29 cellular contexts compared by ENCODE assay signal in the genomic region with DNA sequence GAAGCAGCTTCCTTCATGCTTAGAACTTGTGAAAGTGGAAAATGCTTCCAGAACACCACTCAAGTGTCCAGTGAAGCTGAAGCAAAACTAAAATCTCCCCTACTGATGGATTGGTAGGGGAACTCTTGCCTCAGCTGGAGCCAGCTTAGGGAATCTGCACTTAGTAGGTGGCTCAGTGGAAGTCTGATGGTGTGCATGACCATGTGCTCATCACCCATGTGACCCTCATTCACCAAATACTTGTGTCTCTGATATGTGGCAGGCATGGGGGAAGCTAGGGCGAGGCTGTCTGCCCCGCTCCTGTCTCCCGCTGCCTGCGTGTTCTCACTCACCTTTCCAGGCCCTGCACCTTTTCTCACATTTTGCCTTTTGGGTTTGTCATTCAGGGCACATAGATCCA. TPM values are rescaled to one million over a fixed set of nuclear protein-coding genes. Genes with fewer than 3 reads are reported as not detected.
DNase-seq lines count a peak whose midpoint lies in the region; ATAC-seq, FAIRE-seq and TF ChIP-seq lines count a peak whose summit lies in the region.
"Had no signal": no experiment of that assay in that cellular context is flagged by ENCODE, and none has a peak within 500 bp of the region (broad histone marks: within the 10 kb centered on the region; RNA-seq: fewer than 3 reads in every experiment).

No MANE protein-coding gene starts in this region.

- H3K27ac Mint-ChIP-seq in H9, result peak overlapping the region in 1 of 3 experiments; percentile 98; a peak in 3 of 7 replicates
- H3K27ac Mint-ChIP-seq: activated naive CD8-positive, alpha-beta T cell; activated T-helper 2 cell treated with anti-CD3 and anti-CD28 coated beads, Interferon-gamma antibody, Interleukin-2, Interleukin-4, amounts not matched to agents 10 μg/mL and 5 μg/mL and 100 μg/mL, durations not matched to agents 14 hours and 24 hours and 36 hours; naive B cell; stimulated activated effector memory CD8-positive, alpha-beta T cell treated with anti-CD3 and anti-CD28 coated beads, Interleukin-12 subunit alpha, Interleukin-12 subunit beta, amount 100 ng/mL, for 72 hours had no signal

- H2AFZ ChIP-seq in H9 (ENCODE audit: low read length), result no peak overlapping the region

- peaks cover 4% of the 10 kb centered on the region; the same call in 1 of the 2 replicates for H3K27me3 ChIP-seq in H9 (ENCODE audit: insufficient read depth, low read length)
- H3K27me3 ChIP-seq in WERI-Rb-1 (ENCODE audit: insufficient read depth, low read depth, severe bottlenecking), result no peaks in the 10 kb centered on the region
- peaks cover 22% of the 10 kb centered on the region for H3K27me3 ChIP-seq in iPS-20b (ENCODE audit: insufficient read depth, low read length)
- H3K27me3 ChIP-seq in psoas muscle (ENCODE audit: insufficient read depth in 3 of 3, low read length in 2 of 3), result no peaks in the 10 kb centered on the region
- H3K27me3 ChIP-seq: ascending aorta, gastrocnemius medialis, Peyer's patch had no signal

- H3K79me1 ChIP-seq in H9 (ENCODE audit: insufficient read depth, low read depth, low read length, poor library complexity, severe bottlenecking), result peaks cover 4% of the 10 kb centered on the region

- no peak overlapping the region for H2BK20ac ChIP-seq in H9 (ENCODE audit: low read depth, low read length, poor library complexity, severe bottlenecking)

- H2BK12ac ChIP-seq in H9 (ENCODE audit: insufficient read length, low read depth, low read length), result peak overlapping the region; percentile 69

- H3K36me3 ChIP-seq in WERI-Rb-1, result peaks cover 19% of the 10 kb centered on the region
- H3K36me3 ChIP-seq in iPS-20b (ENCODE audit: insufficient read depth, low read depth, low read length), result peaks cover 12% of the 10 kb centered on the region; the same call in 1 of the 2 replicates
- no peaks in the 10 kb centered on the region for H3K36me3 ChIP-seq in psoas muscle (ENCODE audit: insufficient read depth in 1 of 2, low read depth in 1 of 2)
- H3K36me3 ChIP-seq: ascending aorta, gastrocnemius medialis, Peyer's patch had no signal

- no peak overlapping the region for H3K56ac ChIP-seq in H9 (ENCODE audit: insufficient read length, low read depth, low read length)

- 0 out of 2 replicates have a peak overlapping the region, but pooled peaks have one; percentile 31 for H3K14ac ChIP-seq in H9 (ENCODE audit: insufficient read depth, low read length)

- peak overlapping the region; percentile 62 to 78; a peak in 4 of 5 replicates for H3K4me3 Mint-ChIP-seq in H9
- H3K4me3 Mint-ChIP-seq: activated naive CD8-positive, alpha-beta T cell; naive B cell; stimulated activated effector memory CD8-positive, alpha-beta T cell treated with anti-CD3 and anti-CD28 coated beads, Interleukin-12 subunit alpha, Interleukin-12 subunit beta, amount 100 ng/mL, for 72 hours had no signal

- no peak overlapping the region for H3T11ph ChIP-seq in H9 (ENCODE audit: low read length)

- H4K91ac ChIP-seq in H9 (ENCODE audit: insufficient read length, low read depth, low read length), result no peak overlapping the region

- H3K27ac ChIP-seq in H9 (ENCODE audit: insufficient read length, low read depth, low read length) (no peak overlapping the region), WERI-Rb-1 (peak overlapping the region; percentile 85), iPS-20b (ENCODE audit: low read length) (no peak overlapping the region), psoas muscle (peak overlapping the region; percentile 96)
- H3K27ac ChIP-seq: ascending aorta had no signal

- DNase-seq in H9 (no peak), WERI-Rb-1 (no peak), psoas muscle (no peak), NCI-H2196 treated with DMSO at 0.1 percent for 48 hours (lab: John Stamatoyannopoulos, UW; ENCODE audit: unreplicated experiment) (no peak), SHP77 (lab: John Stamatoyannopoulos, UW) (no peak), NCI-H1092 treated with DMSO at 0.1 percent for 48 hours (lab: John Stamatoyannopoulos, UW) (no peak), GM19239 (ENCODE audit: insufficient read length, low spot score) (no peak)
- DNase-seq: activated CD4-positive, alpha-beta T cell treated with anti-CD3 and anti-CD28 coated beads, Interleukin-2, amount 50 U/mL, for 4 hours; activated CD8-positive, alpha-beta memory T cell treated with anti-CD3 and anti-CD28 coated beads, Interleukin-2, amount 50 U/mL, for 4 hours; CD4-positive, alpha-beta memory T cell; cerebellar nuclear complex; effector CD4-positive, alpha-beta T cell; gastrocnemius medialis; GF-D8; mammary epithelial cell; naive B cell; NCI-H1417 treated with DMSO at 0.1 percent for 48 hours; NCI-H510A treated with DMSO at 0.1 percent for 48 hours; NK-92 treated with Interleukin-12 subunit alpha and Interleukin-12 subunit beta, amount 100 ng/mL, for 24 hours; Peyer's patch; stimulated activated CD4-positive, alpha-beta T cell treated with anti-CD3 and anti-CD28 coated beads, Interleukin-2, amount 100 ng/mL, for 24 hours had no signal

- intact Hi-C loops in psoas muscle (cut with DNase I), result no loop called here

- peaks cover 5 to 9% (median 6%) of the 10 kb centered on the region in 3 experiments for H3K36me3 Mint-ChIP-seq in H9 (ENCODE audit: insufficient read depth in 1 of 3, low read depth in 3 of 3)
- H3K36me3 Mint-ChIP-seq: activated naive CD8-positive, alpha-beta T cell; CD4-positive, alpha-beta memory T cell; stimulated activated effector memory CD8-positive, alpha-beta T cell treated with anti-CD3 and anti-CD28 coated beads, Interleukin-12 subunit alpha, Interleukin-12 subunit beta, amount 100 ng/mL, for 72 hours had no signal

- no peak overlapping the region for H3K4me3 ChIP-seq in WERI-Rb-1 (ENCODE audit: low read depth, low read length)
- peak overlapping the region; percentile 96 for H3K4me3 ChIP-seq in iPS-20b (ENCODE audit: low read length)
- no peak overlapping the region for H3K4me3 ChIP-seq in psoas muscle
- H3K4me3 ChIP-seq: gastrocnemius medialis, Peyer's patch, skin epidermis had no signal

- peak overlapping the region; percentile 47 for H4K5ac ChIP-seq in H9 (ENCODE audit: insufficient read length, low read depth, low read length)

- H3K9me3 ChIP-seq in H9 (ENCODE audit: control insufficient read depth, low read depth, low read length), result no peaks in the 10 kb centered on the region
- no peaks in the 10 kb centered on the region for H3K9me3 ChIP-seq in WERI-Rb-1 (ENCODE audit: severe bottlenecking)
- no peaks in the 10 kb centered on the region for H3K9me3 ChIP-seq in iPS-20b (ENCODE audit: insufficient read depth, low read depth, low read length)
- no peaks in the 10 kb centered on the region for H3K9me3 ChIP-seq in psoas muscle
- H3K9me3 ChIP-seq: ascending aorta, gastrocnemius medialis, Peyer's patch had no signal

- H2AK5ac ChIP-seq in H9 (ENCODE audit: insufficient read length, low read length), result peak overlapping the region; percentile 67

- peak overlapping the region; percentile 17 for H3K4me2 ChIP-seq in H9 (ENCODE audit: insufficient read depth, insufficient read length, low read length)

- H3K23ac ChIP-seq in H9 (ENCODE audit: insufficient read length, low read depth, low read length), result no peak overlapping the region

- H3K27me3 Mint-ChIP-seq in H9 (ENCODE audit: low read depth), result peaks cover 50% of the 10 kb centered on the region

- no peak overlapping the region for H2BK120ac ChIP-seq in H9 (ENCODE audit: low read depth, low read length, poor library complexity, severe bottlenecking)

- WGBS in H9 (ENCODE audit: extremely low coverage, insufficient read length, low lambda C conversion rate), result no CpG with 5 or more reads among the region's 4 CpGs
- 97 to 100% (median 100%) methylated on average over 4 of the region's 4 CpGs for WGBS in psoas muscle, 3 donors

- H4K8ac ChIP-seq in H9 (replicated peaks; ENCODE audit: insufficient read length, low read depth, low read length), result no peak overlapping the region

- TF ChIP-seq CTCF in H9 (conservative IDR thresholded peaks at IDR 0.05) (no peak), WERI-Rb-1 (IDR thresholded peaks at IDR 0.05; ENCODE audit: low read depth, low read length) (no peak), psoas muscle (IDR thresholded peaks at IDR 0.05) (no peak)

- no peak overlapping the region for H2BK5ac ChIP-seq in H9 (ENCODE audit: insufficient read length, low read length)

- H3K18ac ChIP-seq in H9 (ENCODE audit: insufficient read length, low read depth, low read length), result no peak overlapping the region

- no peak overlapping the region; the same call in 1 of the 2 replicates for H3K4ac ChIP-seq in H9 (ENCODE audit: low read depth, low read length)

- no peaks in the 10 kb centered on the region for H3K9me3 Mint-ChIP-seq in H9
- H3K9me3 Mint-ChIP-seq: activated T-helper 2 cell treated with anti-CD3 and anti-CD28 coated beads, Interferon-gamma antibody, Interleukin-2, Interleukin-4, amounts not matched to agents 10 μg/mL and 5 μg/mL and 100 μg/mL, durations not matched to agents 14 hours and 24 hours and 36 hours; stimulated activated effector memory CD8-positive, alpha-beta T cell treated with anti-CD3 and anti-CD28 coated beads, Interleukin-12 subunit alpha, Interleukin-12 subunit beta, amount 100 ng/mL, for 72 hours had no signal

- H3K9ac ChIP-seq in H9 (ENCODE audit: extremely low read depth, insufficient read length, low read length), result no peak overlapping the region
- H3K9ac ChIP-seq in iPS-20b (ENCODE audit: low read depth, low read length), result peak overlapping the region; percentile 4; the same call in 1 of the 2 replicates

- H3K4me1 ChIP-seq in H9 (ENCODE audit: insufficient read depth, low read length) (peaks cover 36% of the 10 kb centered on the region), iPS-20b (ENCODE audit: insufficient read depth, low read length) (peaks cover 88% of the 10 kb centered on the region), psoas muscle (peaks cover 96% of the 10 kb centered on the region)

- peaks cover 94 to 95% of the 10 kb centered on the region in 2 experiments for H3K4me1 Mint-ChIP-seq in H9
- H3K4me1 Mint-ChIP-seq: stimulated activated effector memory CD8-positive, alpha-beta T cell treated with anti-CD3 and anti-CD28 coated beads, Interleukin-12 subunit alpha, Interleukin-12 subunit beta, amount 100 ng/mL, for 72 hours had no signal

- no peak for FAIRE-seq in GM19239 (lab: Jason Lieb, UNC)

- peaks cover under 1% of the 10 kb centered on the region for H3K23me2 ChIP-seq in H9 (ENCODE audit: insufficient read length, low read depth, low read length, poor library complexity, severe bottlenecking)

- peaks cover 28% of the 10 kb centered on the region; the same call in 1 of the 2 replicates for H3K79me2 ChIP-seq in H9 (ENCODE audit: insufficient read depth, low read length)

- no peak for ATAC-seq in psoas muscle
- ATAC-seq: esophagus mucosa; gastrocnemius medialis; HCT116; stimulated activated effector memory CD8-positive, alpha-beta T cell treated with anti-CD3 and anti-CD28 coated beads, Interleukin-12 subunit alpha, Interleukin-12 subunit beta, amount 100 ng/mL, for 72 hours had no signal

- 0 out of 2 replicates have a peak overlapping the region, but pooled peaks have one; percentile 16 for H2BK15ac ChIP-seq in H9 (ENCODE audit: low read depth, low read length)

- H4K20me1 ChIP-seq in H9 (ENCODE audit: control insufficient read depth, insufficient read depth, insufficient read length), result no peaks in the 10 kb centered on the region

RNA-seq across cellular contexts. Expression of gene TEAD1, which starts 7.2 kb away (rescaled TPM):
- total RNA-seq in H9 (2021) (75.1 and 76.8 TPM in 2 replicates), psoas muscle (100 to 1,000 TPM; 111 to 178 (median 141) TPM)
- 100 to 1,000 TPM in 1 of 3 donors, 10 to 100 TPM in 2; 11.3 to 112 (median 19.6) TPM for polyA plus RNA-seq in psoas muscle

Comparison
In these comparisons a context has a peak if more than half of its experiments do, and no peak if none do; other contexts are left out.
1. H3K27ac ChIP-seq: peak in WERI-Rb-1 (single experiment) and psoas muscle (single experiment); none in H9 (single experiment) and iPS-20b (single experiment).